In genomic region chr10:79022565-79023488, GRCh38 we compare ENCODE assay signal across 9 cellular contexts. TPM values are rescaled to one million over a fixed set of nuclear protein-coding genes. Genes with fewer than 3 reads are reported as not detected.
DNase-seq lines count a peak whose midpoint lies in the region; ATAC-seq and TF ChIP-seq lines count a peak whose summit lies in the region.
"Had no signal": no experiment of that assay in that cellular context is flagged by ENCODE, and none has a peak within 500 bp of the region (broad histone marks: within the 10 kb centered on the region; RNA-seq: fewer than 3 reads in every experiment).

No MANE protein-coding gene starts in this region.

- H3K27me3 ChIP-seq in GM06990 (replicated peaks; ENCODE audit: control insufficient read depth, insufficient read depth, low read length): no peaks in the 10 kb centered on the region; the same call in 1 of the 2 replicates
- no peaks in the 10 kb centered on the region for H3K27me3 ChIP-seq in PC-3 (ENCODE audit: low read length)
- no peaks in the 10 kb centered on the region for H3K27me3 ChIP-seq in testis

- CTCF ChIA-PET in PC-3 (lab: Charles Lee): interaction anchor here (0.6 kb wide), 1 partner anchor 172 kb away, joined by 4 read pairs; no protein-coding TSS in a partner anchor
- CTCF ChIA-PET in activated CD8-positive, alpha-beta T cell treated with anti-CD3 and anti-CD28 coated beads, Interleukin-2, amount 10 ng/mL, durations not matched to agents 7 days and 5 days (lab: Charles Lee): interaction anchor here (1.2 kb wide), 1 partner anchor 173 kb away, joined by 3 read pairs; no protein-coding TSS in a partner anchor

- no peaks in the 10 kb centered on the region for H3K27me3 Mint-ChIP-seq in activated CD8-positive, alpha-beta T cell treated with anti-CD3 and anti-CD28 coated beads, Interleukin-2, amount 10 ng/mL, durations not matched to agents 7 days and 5 days (ENCODE audit: low read depth)
- H3K27me3 Mint-ChIP-seq in osteocyte (ENCODE audit: unreplicated experiment): peaks cover 2% of the 10 kb centered on the region

- H3K9me3 ChIP-seq in PC-3 (ENCODE audit: low read length) (peaks cover 1% of the 10 kb centered on the region; the same call in 1 of the 2 replicates), testis (no peaks in the 10 kb centered on the region)

- H3K27ac ChIP-seq in PC-3 (ENCODE audit: low read length) (no peak overlapping the region), testis (no peak overlapping the region)
- H3K27ac ChIP-seq: epithelial cell of prostate had no signal

- H3K4me2 ChIP-seq in PC-3 (ENCODE audit: low read length): no peak overlapping the region

- intact Hi-C loops in PC-3 (cut with micrococcal nuclease) (no loop called here), Right ventricle myocardium superior (cut with DNase I) (no loop called here), testis (cut with DNase I; ENCODE audit: low total_unique reads) (no loop called here)

- H3K36me3 ChIP-seq in GM06990 (ENCODE audit: control insufficient read depth, insufficient read depth, low read length): no peaks in the 10 kb centered on the region
- H3K36me3 ChIP-seq in PC-3 (ENCODE audit: low read depth, low read length): no peaks in the 10 kb centered on the region
- H3K36me3 ChIP-seq in testis (ENCODE audit: low read depth, missing control alignments): no peaks in the 10 kb centered on the region

- H3K4me3 ChIP-seq in GM06990 (replicated peaks; ENCODE audit: low read depth, low read length) (no peak overlapping the region), PC-3 (ENCODE audit: low read length) (no peak overlapping the region), testis (peak overlapping the region in 1 of 2 donors; percentile 17)

- H3K36me3 Mint-ChIP-seq in activated CD8-positive, alpha-beta T cell treated with anti-CD3 and anti-CD28 coated beads, Interleukin-2, amount 10 ng/mL, durations not matched to agents 7 days and 5 days (ENCODE audit: low read depth): no peaks in the 10 kb centered on the region
- no peaks in the 10 kb centered on the region for H3K36me3 Mint-ChIP-seq in osteocyte (ENCODE audit: unreplicated experiment)

- no peaks in the 10 kb centered on the region for H3K9me2 ChIP-seq in PC-3 (replicated peaks; ENCODE audit: low read length)

- no peaks in the 10 kb centered on the region for H4K20me1 ChIP-seq in PC-3 (ENCODE audit: low read length)

- H3K9me3 Mint-ChIP-seq in activated CD8-positive, alpha-beta T cell treated with anti-CD3 and anti-CD28 coated beads, Interleukin-2, amount 10 ng/mL, durations not matched to agents 7 days and 5 days (ENCODE audit: insufficient read depth): no peaks in the 10 kb centered on the region
- H3K9me3 Mint-ChIP-seq in osteocyte (ENCODE audit: unreplicated experiment): no peaks in the 10 kb centered on the region

- 35 to 42% methylated on average over 25 of the region's 25 CpGs for WGBS in testis, 2 donors

- no peak overlapping the region for H3K27ac Mint-ChIP-seq in activated CD8-positive, alpha-beta T cell treated with anti-CD3 and anti-CD28 coated beads, Interleukin-2, amount 10 ng/mL, durations not matched to agents 7 days and 5 days
- no peak overlapping the region for H3K27ac Mint-ChIP-seq in osteocyte (ENCODE audit: unreplicated experiment)

- no peak overlapping the region for H3K4me3 Mint-ChIP-seq in activated CD8-positive, alpha-beta T cell treated with anti-CD3 and anti-CD28 coated beads, Interleukin-2, amount 10 ng/mL, durations not matched to agents 7 days and 5 days
- no peak overlapping the region for H3K4me3 Mint-ChIP-seq in osteocyte (ENCODE audit: unreplicated experiment)

- BruUV-seq in PC-3 (replicated peaks; lab: Mats Ljungman, UMichigan): no TSS peak

- TF ChIP-seq CTCF in GM06990 (IDR thresholded peaks at IDR 0.05; ENCODE audit: insufficient read depth, low read length, poor library complexity, severe bottlenecking): no peak
- TF ChIP-seq CTCF in PC-3 (conservative IDR thresholded peaks at IDR 0.05; ENCODE audit: low read depth, low read length): no peak
- TF ChIP-seq CTCF in testis (IDR thresholded peaks at IDR 0.05): no peak
- TF ChIP-seq CTCF in osteocyte (IDR thresholded peaks at IDR 0.05): no peak

- peaks cover 24% of the 10 kb centered on the region for H3K4me1 Mint-ChIP-seq in activated CD8-positive, alpha-beta T cell treated with anti-CD3 and anti-CD28 coated beads, Interleukin-2, amount 10 ng/mL, durations not matched to agents 7 days and 5 days (ENCODE audit: low read depth)
- peaks cover 2% of the 10 kb centered on the region for H3K4me1 Mint-ChIP-seq in osteocyte (ENCODE audit: unreplicated experiment)

- H3K79me2 ChIP-seq in PC-3 (ENCODE audit: low read length): no peaks in the 10 kb centered on the region

- no peaks in the 10 kb centered on the region for H3K4me1 ChIP-seq in PC-3 (ENCODE audit: insufficient read depth, low read length)
- peaks cover 5% of the 10 kb centered on the region for H3K4me1 ChIP-seq in testis

- ATAC-seq in HG02870 (IDR thresholded peaks at IDR 0.05; ENCODE audit: unreplicated experiment) (peak; percentile 71), PC-3 (peak; percentile 46; the same call in 1 of the 2 replicates), Right ventricle myocardium superior (ENCODE audit: poor library complexity) (peak; percentile 72)
- no peak for ATAC-seq in activated CD8-positive, alpha-beta T cell treated with anti-CD3 and anti-CD28 coated beads, Interleukin-2, amount 10 ng/mL, durations not matched to agents 7 days and 5 days

- POLR2A ChIA-PET in PC-3 (lab: Charles Lee; ENCODE audit: unreplicated experiment): interaction anchor here (0.6 kb wide), 1 partner anchor 293 kb away, joined by 4 read pairs; no protein-coding TSS in a partner anchor
- POLR2A ChIA-PET in activated CD8-positive, alpha-beta T cell treated with anti-CD3 and anti-CD28 coated beads, Interleukin-2, amount 10 ng/mL, durations not matched to agents 7 days and 5 days (lab: Charles Lee): interaction anchor here (1.1 kb wide), 1 partner anchor 70 kb away, joined by 3 read pairs; no protein-coding TSS in a partner anchor

- no peak for TF ChIP-seq POLR2A in testis (IDR thresholded peaks at IDR 0.05)

- H3K9ac ChIP-seq in PC-3 (ENCODE audit: low read length): no peak overlapping the region

- no peak overlapping the region for H2AFZ ChIP-seq in PC-3 (ENCODE audit: low read length)

- H3F3A ChIP-seq in PC-3 (ENCODE audit: low read length, unreplicated experiment): no peaks in the 10 kb centered on the region

- peak; percentile 43 for DNase-seq in GM06990 (ENCODE audit: extremely low read depth, insufficient read length)
- peak; percentile 63 for DNase-seq in PC-3
- peak; percentile 71 for DNase-seq in Right ventricle myocardium superior
- peak; percentile 71 for DNase-seq in testis
- DNase-seq in activated CD8-positive, alpha-beta T cell treated with anti-CD3 and anti-CD28 coated beads, Interleukin-2, amount 10 ng/mL, durations not matched to agents 7 days and 5 days: no peak
- no peak for DNase-seq in osteocyte (ENCODE audit: extremely low spot score, unreplicated experiment)
- no peak for DNase-seq in SIG-M5 (lab: John Stamatoyannopoulos, UW)

RNA-seq across cellular contexts. Expression of gene ZMIZ1, which starts 45.9 kb away (rescaled TPM):
- 55.4 and 84.2 TPM in 2 replicates for total RNA-seq in PC-3 (2014; rRNA removed)
- total RNA-seq in Right ventricle myocardium superior: 44.8 TPM
- 10 to 100 TPM; 18.8 to 22.0 TPM for total RNA-seq in testis
- polyA plus RNA-seq in testis (ENCODE audit: insufficient read depth, low read depth, low replicate concordance): 15.2 TPM
- total RNA-seq in activated CD8-positive, alpha-beta T cell treated with anti-CD3 and anti-CD28 coated beads, Interleukin-2, amount 10 ng/mL, durations not matched to agents 7 days and 5 days: 10 to 100 TPM; 39.9 to 40.6 TPM
- total RNA-seq in osteocyte: 90.5 and 96.0 TPM in 2 replicates

Comparison
In these comparisons a context has a peak if more than half of its experiments do, and no peak if none do; other contexts are left out.
1. DNase-seq: peak in GM06990 (single experiment), PC-3 (single experiment), Right ventricle myocardium superior (single experiment) and testis (single experiment); none in activated CD8-positive, alpha-beta T cell treated with anti-CD3 and anti-CD28 coated beads, Interleukin-2, amount 10 ng/mL, durations not matched to agents 7 days and 5 days (single experiment), osteocyte (single experiment) and SIG-M5 (single experiment).